In the genomic region with DNA sequence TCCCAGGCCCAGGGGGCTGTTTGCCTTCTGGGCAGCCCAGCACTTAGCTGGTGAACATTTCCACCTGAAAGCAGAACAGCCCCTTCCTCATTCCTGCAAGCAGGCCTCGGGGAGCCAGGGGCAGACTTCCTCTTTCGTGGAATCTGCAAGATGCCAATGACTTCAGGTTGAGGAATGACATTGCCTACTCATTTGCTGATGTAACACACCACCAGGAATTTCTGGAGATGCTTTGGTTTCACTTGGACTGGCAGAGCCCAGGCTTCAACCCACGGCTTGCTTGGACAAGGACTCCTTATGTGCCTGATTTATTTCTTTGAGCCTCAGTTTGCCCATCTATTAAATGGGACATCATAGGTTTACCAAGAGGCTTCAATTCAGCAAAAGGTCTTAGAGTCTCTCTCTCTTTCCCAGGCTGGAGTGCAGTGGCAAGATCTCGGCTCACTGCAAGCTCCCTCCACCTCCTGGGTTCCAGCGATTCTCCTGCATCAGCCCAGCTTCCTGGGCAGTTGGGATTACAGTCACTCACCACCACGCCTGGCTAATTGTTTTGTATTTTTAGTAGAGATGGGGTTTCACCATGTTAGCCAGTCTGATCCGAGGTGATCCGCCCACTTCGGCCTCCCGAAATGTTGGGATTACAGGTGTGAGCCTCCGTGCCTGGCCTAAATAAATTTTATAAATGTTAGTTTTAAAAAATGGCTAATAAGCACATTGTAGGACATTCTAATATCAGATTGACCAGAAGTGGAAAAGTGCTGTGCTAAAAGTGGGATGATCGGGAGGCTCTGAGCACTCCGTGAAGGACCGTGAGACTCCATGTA, we compare ENCODE assay signal across 8 cellular contexts. TPM values are rescaled to one million over a fixed set of nuclear protein-coding genes. Genes with fewer than 3 reads are reported as not detected.
A peak's percentile ranks its signal among the peaks of the same experiment; 100 is the strongest.
DNase-seq lines count a peak whose midpoint lies in the region; ATAC-seq and TF ChIP-seq lines count a peak whose summit lies in the region.

No MANE protein-coding gene starts in this region.

- H3K4me1 Mint-ChIP-seq in CD4-positive, alpha-beta T cell (ENCODE audit: low read depth), result peaks cover 69% of the 10 kb centered on the region
- peaks cover 52% of the 10 kb centered on the region for H3K4me1 Mint-ChIP-seq in central memory CD8-positive, alpha-beta T cell
- peaks cover 48 to 51% of the 10 kb centered on the region in 2 donors for H3K4me1 Mint-ChIP-seq in natural killer cell

- no peaks in the 10 kb centered on the region for H3K27me3 ChIP-seq in CD4-positive, alpha-beta T cell (ENCODE audit: control insufficient read depth, insufficient read depth, low read length)

- intact Hi-C loops in CD4-positive, alpha-beta T cell (cut with DNase I, micrococcal nuclease), result loop anchor here (5.0 to 10.0 kb wide), 4 partner anchors 98 to 1420 kb away; a partner anchor contains a TSS
- intact Hi-C loops in natural killer cell (cut with micrococcal nuclease), result no loop called here

- peaks cover 43% of the 10 kb centered on the region for H3K36me3 Mint-ChIP-seq in CD4-positive, alpha-beta T cell (ENCODE audit: low read depth)
- peaks cover 32% of the 10 kb centered on the region for H3K36me3 Mint-ChIP-seq in central memory CD8-positive, alpha-beta T cell (ENCODE audit: insufficient read depth)
- H3K36me3 Mint-ChIP-seq in natural killer cell, result peaks cover 10% of the 10 kb centered on the region

- H3K27me3 Mint-ChIP-seq in CD4-positive, alpha-beta T cell, result no peaks in the 10 kb centered on the region
- no peaks in the 10 kb centered on the region for H3K27me3 Mint-ChIP-seq in central memory CD8-positive, alpha-beta T cell
- H3K27me3 Mint-ChIP-seq in natural killer cell (ENCODE audit: low read depth in 2 of 2), result no peaks in the 10 kb centered on the region

- no peak for TF ChIP-seq CTCF in CD4-positive, alpha-beta T cell (IDR thresholded peaks at IDR 0.05)
- no peak for TF ChIP-seq CTCF in natural killer cell (IDR thresholded peaks at IDR 0.05)

- no peaks in the 10 kb centered on the region for H3K9me3 ChIP-seq in CD4-positive, alpha-beta T cell (ENCODE audit: control insufficient read depth, low read length)

- no peaks in the 10 kb centered on the region for H3K9me3 Mint-ChIP-seq in CD4-positive, alpha-beta T cell
- H3K9me3 Mint-ChIP-seq in central memory CD8-positive, alpha-beta T cell, result no peaks in the 10 kb centered on the region
- H3K9me3 Mint-ChIP-seq in natural killer cell, result no peaks in the 10 kb centered on the region

- DNase-seq in CD4-positive, alpha-beta T cell, result no peak
- DNase-seq in LoVo (ENCODE audit: low spot score) (peak; percentile 5), natural killer cell (no peak), NCI-H69 (lab: John Stamatoyannopoulos, UW) (no peak), Kasumi-1 (lab: John Stamatoyannopoulos, UW) (no peak), MV-4-11 (lab: John Stamatoyannopoulos, UW) (no peak)
- no peak for DNase-seq in central memory CD8-positive, alpha-beta T cell (ENCODE audit: low spot score in 2 of 2)
- no peak for DNase-seq in stimulated activated CD4-positive, alpha-beta T cell treated with anti-CD3 and anti-CD28 coated beads, Interleukin-2, amount 100 ng/mL, for 48 hours

- peak overlapping the region; percentile 92 for H3K27ac ChIP-seq in CD4-positive, alpha-beta T cell (ENCODE audit: low read depth, low read length)

- CTCF ChIA-PET in CD4-positive, alpha-beta T cell (lab: Charles Lee), result interaction anchor here (1.4 kb wide), 1 partner anchor 850 kb away, joined by 3 read pairs; a partner anchor contains a TSS

- POLR2A ChIA-PET in CD4-positive, alpha-beta T cell (lab: Charles Lee), result interaction anchor here (0.8 to 2.1 kb wide), 10 partner anchors 9 to 1427 kb away, joined by 3 to 9 read pairs (median 4); a partner anchor contains a TSS

- no peak for ATAC-seq in CD4-positive, alpha-beta T cell (ENCODE audit: poor library complexity)
- ATAC-seq in central memory CD8-positive, alpha-beta T cell (replicated peaks; ENCODE audit: extremely low read depth, poor library complexity, severe bottlenecking), result no peak
- no peak for ATAC-seq in natural killer cell

- H3K4me3 Mint-ChIP-seq in CD4-positive, alpha-beta T cell, result peak overlapping the region; percentile 93
- H3K4me3 Mint-ChIP-seq in central memory CD8-positive, alpha-beta T cell, result peak overlapping the region; percentile 96
- no peak overlapping the region for H3K4me3 Mint-ChIP-seq in natural killer cell

- peak overlapping the region; percentile 98 for H3K27ac Mint-ChIP-seq in CD4-positive, alpha-beta T cell
- H3K27ac Mint-ChIP-seq in central memory CD8-positive, alpha-beta T cell (ENCODE audit: low read depth), result peak overlapping the region; percentile 99
- H3K27ac Mint-ChIP-seq in natural killer cell, result peak overlapping the region; percentile 97 to 99

RNA-seq across cellular contexts. Expression of a gene that starts 0.9 kb away (rescaled TPM):
- 100 to 1,000 TPM; 254 to 258 TPM for total RNA-seq in CD4-positive, alpha-beta T cell
- total RNA-seq in natural killer cell, result 100 to 1,000 TPM; 206 to 237 (median 209) TPM
